In genomic region chr5:14728109-14728938, GRCh38 we compare ENCODE assay signal across 10 cellular contexts.
DNase-seq lines count a peak whose midpoint lies in the region; ATAC-seq and TF ChIP-seq lines count a peak whose summit lies in the region.
"Had no signal": no experiment of that assay in that cellular context is flagged by ENCODE, and none has a peak within 500 bp of the region (broad histone marks: within the 10 kb centered on the region; RNA-seq: fewer than 3 reads in every experiment).

No MANE protein-coding gene starts in this region.

- 41% methylated on average over 12 of the region's 20 CpGs for WGBS in right lobe of liver (ENCODE audit: insufficient coverage, low coverage, low lambda C conversion rate, missing lambda C conversion rate)
- WGBS in esophagus squamous epithelium, 2 donors = 90 to 92% methylated on average over 9 to 16 of the region's 20 CpGs

- peak; percentile 87 to 94 (median 90) for ATAC-seq in right lobe of liver
- ATAC-seq in GM19395 (IDR thresholded peaks at IDR 0.05; ENCODE audit: unreplicated experiment) = no peak

- DNase-seq in NCI-H2081 (lab: John Stamatoyannopoulos, UW) (peak; percentile 29 to 37), NCI-H2081 treated with DMSO at 0.1 percent for 48 hours (lab: John Stamatoyannopoulos, UW) (no peak), dermis blood vessel endothelial cell (peak; percentile 27), right lobe of liver (peak; percentile 76 to 90 (median 89)), superior temporal gyrus (ENCODE audit: extremely low spot score) (peak; percentile 95), NCI-H82 treated with DMSO at 0.1 percent for 48 hours (lab: John Stamatoyannopoulos, UW; ENCODE audit: unreplicated experiment) (no peak), esophagus squamous epithelium (lab: John Stamatoyannopoulos, UW) (no peak)

- H3K4me3 ChIP-seq in right lobe of liver = no peak overlapping the region
- no peak overlapping the region for H3K4me3 ChIP-seq in esophagus squamous epithelium
- H3K4me3 ChIP-seq: body of pancreas had no signal

- no peak for TF ChIP-seq POLR2A in right lobe of liver (IDR thresholded peaks at IDR 0.05)
- TF ChIP-seq POLR2A in esophagus squamous epithelium (IDR thresholded peaks at IDR 0.05) = no peak

- H3K27ac ChIP-seq in right lobe of liver = peak overlapping the region; percentile 72 to 93 (median 83)
- no peak overlapping the region for H3K27ac ChIP-seq in esophagus squamous epithelium
- H3K27ac ChIP-seq: 22Rv1, body of pancreas had no signal

- H3K9me3 ChIP-seq in right lobe of liver = no peaks in the 10 kb centered on the region
- H3K9me3 ChIP-seq in esophagus squamous epithelium = no peaks in the 10 kb centered on the region
- H3K9me3 ChIP-seq: body of pancreas had no signal

- H3K27me3 ChIP-seq in right lobe of liver (no peaks in the 10 kb centered on the region), esophagus squamous epithelium (no peaks in the 10 kb centered on the region)
- H3K27me3 ChIP-seq: body of pancreas had no signal

- TF ChIP-seq CTCF in right lobe of liver (IDR thresholded peaks at IDR 0.05) (no peak), esophagus squamous epithelium (IDR thresholded peaks at IDR 0.05) (no peak)

- intact Hi-C loops in right lobe of liver (cut with DNase I) = loop anchor here in 1 of 2 donors (5.0 kb wide), 1 partner anchor 274 kb away; no protein-coding TSS in a partner anchor
- intact Hi-C loops in esophagus squamous epithelium (cut with DNase I) = loop anchor here (5.0 kb wide), 1 partner anchor 274 kb away; no protein-coding TSS in a partner anchor

- H3K4me1 ChIP-seq in right lobe of liver (peaks cover 0 to 19% (median 9%) of the 10 kb centered on the region in 4 donors), esophagus squamous epithelium (peaks cover 0 to 13% (median 3%) of the 10 kb centered on the region in 3 donors)

- H3K36me3 ChIP-seq in right lobe of liver (no peaks in the 10 kb centered on the region), esophagus squamous epithelium (peaks cover 0 to 44% (median 0%) of the 10 kb centered on the region in 3 donors)

Comparison
In these comparisons a context has a peak if more than half of its experiments do, and no peak if none do; other contexts are left out.
1. DNase-seq: peak in NCI-H2081 (2 of 2), dermis blood vessel endothelial cell (single experiment), right lobe of liver (3 of 3) and superior temporal gyrus (single experiment); none in NCI-H2081 treated with DMSO at 0.1 percent for 48 hours (single experiment), NCI-H82 treated with DMSO at 0.1 percent for 48 hours (single experiment) and esophagus squamous epithelium (single experiment).
2. H3K27ac ChIP-seq: peak in right lobe of liver (3 of 3); none in esophagus squamous epithelium (0 of 4).